ENCODE assay signal across 17 cellular contexts in genomic region chr11:115184901-115185300, GRCh38.
DNase-seq lines count a peak whose midpoint lies in the region; ATAC-seq and TF ChIP-seq lines count a peak whose summit lies in the region.
"Had no signal": no experiment of that assay in that cellular context is flagged by ENCODE, and none has a peak within 500 bp of the region (broad histone marks: within the 10 kb centered on the region; RNA-seq: fewer than 3 reads in every experiment).

No MANE protein-coding gene starts in this region.

- peak overlapping the region in 3 of 11 experiments; percentile 5 to 52 (median 27); a peak in 5 of 22 replicates for H3K27ac ChIP-seq in BLaER1 treated with 17β-estradiol and CSF1 and Interleukin-3, amounts not matched to agents 10 nM and 100 nM
- H3K27ac ChIP-seq in psoas muscle (peak overlapping the region; percentile 94), caudate nucleus (ENCODE audit: low read depth, low read length) (no peak overlapping the region), tibial artery (no peak overlapping the region)
- H3K27ac ChIP-seq: A549, GM23248, HL-60 had no signal

- H3K9me3 Mint-ChIP-seq in mesothelial cell of epicardium, result no peaks in the 10 kb centered on the region
- H3K9me3 Mint-ChIP-seq: CD8-positive, alpha-beta memory T cell had no signal

- TF ChIP-seq CTCF in psoas muscle (IDR thresholded peaks at IDR 0.05) (no peak), tibial artery (IDR thresholded peaks at IDR 0.05) (no peak), mesothelial cell of epicardium (IDR thresholded peaks at IDR 0.05; ENCODE audit: unreplicated experiment) (no peak)

- no peaks in the 10 kb centered on the region for H3K36me3 Mint-ChIP-seq in mesothelial cell of epicardium
- H3K36me3 Mint-ChIP-seq: CD8-positive, alpha-beta memory T cell had no signal

- H3K4me3 ChIP-seq in BLaER1 treated with 17β-estradiol and CSF1 and Interleukin-3, amounts not matched to agents 10 nM and 100 nM, result no peak overlapping the region
- peak overlapping the region; percentile 54 for H3K4me3 ChIP-seq in psoas muscle
- no peak overlapping the region for H3K4me3 ChIP-seq in tibial artery
- H3K4me3 ChIP-seq: A549, GM23248 had no signal

- peak; percentile 63 for ATAC-seq in left ventricle myocardium superior
- peak in 3 of 4 donors; percentile 30 to 46 (median 39) for ATAC-seq in psoas muscle
- ATAC-seq in GM19455 (IDR thresholded peaks at IDR 0.05; ENCODE audit: unreplicated experiment), result no peak
- ATAC-seq: A549, HCT116 had no signal

- H3K4me2 ChIP-seq in BLaER1 treated with 17β-estradiol and CSF1 and Interleukin-3, amounts not matched to agents 10 nM and 100 nM, result peak overlapping the region in 7 of 11 experiments; percentile 24 to 63 (median 43); a peak in 12 of 22 replicates
- H3K4me2 ChIP-seq: A549 had no signal

- H3K9ac ChIP-seq in BLaER1 treated with 17β-estradiol and CSF1 and Interleukin-3, amounts not matched to agents 10 nM and 100 nM, result no peak overlapping the region
- H3K9ac ChIP-seq: GM23248 had no signal

- peaks cover 5% of the 10 kb centered on the region for H3K27me3 Mint-ChIP-seq in mesothelial cell of epicardium (ENCODE audit: low read depth)

- WGBS in psoas muscle, 3 donors, result 37 to 72% (median 42%) methylated on average over 5 of the region's 5 CpGs

- H3K27ac Mint-ChIP-seq in mesothelial cell of epicardium, result no peak overlapping the region
- H3K27ac Mint-ChIP-seq: CD8-positive, alpha-beta memory T cell had no signal

- intact Hi-C loops in left ventricle myocardium superior (cut with micrococcal nuclease) (no loop called here), psoas muscle (cut with DNase I) (loop anchor here in 1 of 2 donors (10.0 kb wide), 1 partner anchor 390 kb away; no protein-coding TSS in a partner anchor), tibial artery (cut with DNase I; ENCODE audit: low total_unique reads) (no loop called here)

- DNase-seq in NCI-H2029 treated with DMSO at 0.1 percent for 48 hours (lab: John Stamatoyannopoulos, UW), result peak; percentile 54
- DNase-seq in left ventricle myocardium superior, result no peak
- DNase-seq in psoas muscle, result no peak
- no peak for DNase-seq in caudate nucleus (lab: John Stamatoyannopoulos, UW)
- DNase-seq in tibial artery, result no peak
- no peak for DNase-seq in mesothelial cell of epicardium (ENCODE audit: low spot score in 2 of 2, unreplicated experiment in 2 of 2)
- DNase-seq: BE2C; Caco-2; CD8-positive, alpha-beta memory T cell; DND-41; GDM1; GM23248 had no signal

- peaks cover 15 to 40% (median 16%) of the 10 kb centered on the region in 10 experiments for H3K4me1 ChIP-seq in BLaER1 treated with 17β-estradiol and CSF1 and Interleukin-3, amounts not matched to agents 10 nM and 100 nM
- H3K4me1 ChIP-seq in psoas muscle (peaks cover 31% of the 10 kb centered on the region), tibial artery (no peaks in the 10 kb centered on the region)
- H3K4me1 ChIP-seq: A549, Caco-2 had no signal

- H3K27me3 ChIP-seq in BLaER1 treated with 17β-estradiol and CSF1 and Interleukin-3, amounts not matched to agents 10 nM and 100 nM, result no peaks in the 10 kb centered on the region
- no peaks in the 10 kb centered on the region for H3K27me3 ChIP-seq in psoas muscle (ENCODE audit: insufficient read depth in 3 of 3, low read length in 2 of 3)
- H3K27me3 ChIP-seq in tibial artery, result peaks cover 0 to 8% of the 10 kb centered on the region in 2 donors
- H3K27me3 ChIP-seq: BE2C had no signal

- H3K4me3 Mint-ChIP-seq in mesothelial cell of epicardium, result no peak overlapping the region
- H3K4me3 Mint-ChIP-seq: CD8-positive, alpha-beta memory T cell had no signal

- H3K36me3 ChIP-seq in BLaER1 treated with 17β-estradiol and CSF1 and Interleukin-3, amounts not matched to agents 10 nM and 100 nM, result no peaks in the 10 kb centered on the region
- H3K36me3 ChIP-seq in psoas muscle (ENCODE audit: insufficient read depth in 1 of 2, low read depth in 1 of 2) (no peaks in the 10 kb centered on the region), tibial artery (no peaks in the 10 kb centered on the region)

- H4K20me1 ChIP-seq in BLaER1 treated with 17β-estradiol and CSF1 and Interleukin-3, amounts not matched to agents 10 nM and 100 nM, result no peaks in the 10 kb centered on the region

- H3K9me3 ChIP-seq in BLaER1 treated with 17β-estradiol and CSF1 and Interleukin-3, amounts not matched to agents 10 nM and 100 nM (replicated peaks in 1 of 11), result peaks cover 0 to 9% (median 0%) of the 10 kb centered on the region in 11 experiments; a peak in 5 of 22 replicates
- H3K9me3 ChIP-seq in psoas muscle (no peaks in the 10 kb centered on the region), tibial artery (no peaks in the 10 kb centered on the region)
- H3K9me3 ChIP-seq: A549, BE2C, Caco-2 had no signal

- peaks cover 37% of the 10 kb centered on the region for H3K4me1 Mint-ChIP-seq in mesothelial cell of epicardium
- H3K4me1 Mint-ChIP-seq: CD8-positive, alpha-beta memory T cell had no signal
